Comparison of ENCODE assay signal across 8 cellular contexts in the genomic region with DNA sequence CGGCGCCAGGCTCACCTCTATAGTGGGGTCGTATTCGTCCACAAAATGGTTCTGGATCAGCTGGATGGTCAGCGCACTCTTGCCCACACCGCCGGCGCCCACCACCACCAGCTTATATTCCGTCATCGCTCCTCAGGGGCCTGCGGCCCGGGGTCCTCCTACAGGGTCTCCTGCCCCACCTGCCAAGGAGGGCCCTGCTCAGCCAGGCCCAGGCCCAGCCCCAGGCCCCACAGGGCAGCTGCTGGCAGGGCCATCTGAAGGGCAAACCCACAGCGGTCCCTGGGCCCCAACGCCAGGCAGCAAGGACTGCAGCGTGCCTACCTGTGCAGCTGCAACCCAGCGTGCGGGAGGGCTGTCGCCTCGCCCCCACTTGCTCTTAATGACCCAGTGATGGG. TPM values are rescaled to one million over a fixed set of nuclear protein-coding genes. Genes with fewer than 3 reads are reported as not detected.
DNase-seq lines count a peak whose midpoint lies in the region; TF ChIP-seq lines count a peak whose summit lies in the region.

No MANE protein-coding gene starts in this region.

- no peaks in the 10 kb centered on the region for H4K20me1 ChIP-seq in SU-DHL-6 (ENCODE audit: low read depth, low read length)

- no peaks in the 10 kb centered on the region for H3K9me2 ChIP-seq in SU-DHL-6 (replicated peaks; ENCODE audit: insufficient read depth, low read length)

- H3K4me2 ChIP-seq in SU-DHL-6 (ENCODE audit: low read depth, low read length, poor library complexity, severe bottlenecking) = peak overlapping the region; percentile 71

- peak overlapping the region; percentile 90 for H3K4me3 Mint-ChIP-seq in Calu3 (ENCODE audit: low read depth, unreplicated experiment)

- no peaks in the 10 kb centered on the region for H3K9me3 Mint-ChIP-seq in Calu3 (ENCODE audit: low read depth, unreplicated experiment)

- WGBS in prostate gland = 70% methylated on average over 15 of the region's 19 CpGs

- no peak for TF ChIP-seq POLR2A in prostate gland (IDR thresholded peaks at IDR 0.05)

- peaks cover 7% of the 10 kb centered on the region for H3K4me1 Mint-ChIP-seq in Calu3 (ENCODE audit: low read depth, unreplicated experiment)

- no peak overlapping the region for H2AFZ ChIP-seq in SU-DHL-6 (ENCODE audit: low read depth, low read length, severe bottlenecking)

- no TSS peak for BruUV-seq in Calu3 (replicated peaks; lab: Mats Ljungman, UMichigan)

- peaks cover 23% of the 10 kb centered on the region for H3K4me1 ChIP-seq in prostate gland (replicated peaks)

- DNase-seq in Calu3 (no peak), fibroblast of pulmonary artery (ENCODE audit: low read depth) (no peak), prostate gland (ENCODE audit: low spot score) (no peak), GDM1 (lab: John Stamatoyannopoulos, UW) (no peak), COR-L47 (lab: John Stamatoyannopoulos, UW) (no peak), UCSD-AML1 (lab: John Stamatoyannopoulos, UW; ENCODE audit: unreplicated experiment) (no peak)
- DNase-seq in activated CD4-positive, CD25-positive, alpha-beta regulatory T cell treated with anti-CD3 and anti-CD28 coated beads, Interleukin-2, amount 50 U/mL, for 72 hours = no peak

- intact Hi-C loops in Calu3 (cut with micrococcal nuclease; ENCODE audit: unreplicated experiment) = no loop called here
- intact Hi-C loops in prostate gland (cut with DNase I) = no loop called here

- no peaks in the 10 kb centered on the region for H3K27me3 Mint-ChIP-seq in Calu3 (ENCODE audit: unreplicated experiment)

- H3K9me3 ChIP-seq in SU-DHL-6 (ENCODE audit: insufficient read depth, low read length) (no peaks in the 10 kb centered on the region), prostate gland (no peaks in the 10 kb centered on the region)

- H3K36me3 ChIP-seq in SU-DHL-6 (ENCODE audit: low read length) = no peaks in the 10 kb centered on the region
- peaks cover 4 to 18% of the 10 kb centered on the region in 2 donors for H3K36me3 ChIP-seq in prostate gland

- H3K27ac ChIP-seq in SU-DHL-6 (ENCODE audit: low read depth, low read length) (peak overlapping the region; percentile 63; the same call in 1 of the 2 replicates), prostate gland (peak overlapping the region in 1 of 2 donors; percentile 82)

- peaks cover 11% of the 10 kb centered on the region for H3F3A ChIP-seq in SU-DHL-6 (ENCODE audit: insufficient read depth)

- H3K27me3 ChIP-seq in SU-DHL-6 (ENCODE audit: low read length) (no peaks in the 10 kb centered on the region), prostate gland (replicated peaks; ENCODE audit: insufficient read depth) (no peaks in the 10 kb centered on the region)

- CTCF ChIA-PET in Calu3 (lab: Charles Lee) = interaction anchor here (0.6 kb wide), 1 partner anchor 15 kb away, joined by 3 read pairs; no protein-coding TSS in a partner anchor

- peaks cover 12% of the 10 kb centered on the region for H3K79me2 ChIP-seq in SU-DHL-6 (ENCODE audit: insufficient read depth, low read length)

- peak overlapping the region; percentile 78 for H3K9ac ChIP-seq in SU-DHL-6 (ENCODE audit: low read length)

- H3K4me3 ChIP-seq in SU-DHL-6 (ENCODE audit: insufficient read depth, low read length, poor library complexity, severe bottlenecking) (peak overlapping the region; percentile 73), fibroblast of pulmonary artery (replicated peaks; ENCODE audit: low read depth, low read length) (peak overlapping the region; percentile 72), prostate gland (peak overlapping the region; percentile 76 to 81)

- TF ChIP-seq CTCF in Calu3 (IDR thresholded peaks at IDR 0.05; ENCODE audit: unreplicated experiment) (no peak), SU-DHL-6 (IDR thresholded peaks at IDR 0.05; ENCODE audit: insufficient read depth, low read length, poor library complexity, severe bottlenecking) (no peak), fibroblast of pulmonary artery (IDR thresholded peaks at IDR 0.05; ENCODE audit: low read length, missing control alignments) (no peak), prostate gland (IDR thresholded peaks at IDR 0.05) (no peak)

- H3K36me3 Mint-ChIP-seq in Calu3 (ENCODE audit: insufficient read depth, unreplicated experiment) = peaks cover 56% of the 10 kb centered on the region

- H3K27ac Mint-ChIP-seq in Calu3 (ENCODE audit: unreplicated experiment) = no peak overlapping the region

RNA-seq across cellular contexts. Expression of a gene that starts 1.2 kb away (rescaled TPM):
- total RNA-seq in Calu3 (2022) (42.1 and 47.9 TPM in 2 replicates), prostate gland (10 to 100 TPM; 47.0 to 62.8 TPM)

RNA-seq across cellular contexts. Expression of a gene that starts 3.1 kb away (rescaled TPM):
- total RNA-seq in Calu3 (2022) (2.2 and 2.6 TPM in 2 replicates), prostate gland (1 to 10 TPM; 1.9 to 9.1 TPM)

RNA-seq across cellular contexts. Expression of a gene that starts 26.3 kb away (rescaled TPM):
- total RNA-seq in Calu3 (2022) (7.2 and 7.8 TPM in 2 replicates), prostate gland (10 to 100 TPM in 1 of 2 donors, 1 to 10 TPM in 1; 8.7 to 19.2 TPM)

RNA-seq across cellular contexts. Expression of a gene that starts 26.6 kb away (rescaled TPM):
- 93.3 and 100 TPM in 2 replicates for total RNA-seq in Calu3 (2022)
- 100 to 1,000 TPM in 1 of 2 donors, 10 to 100 TPM in 1; 49.4 to 107 TPM for total RNA-seq in prostate gland

RNA-seq across cellular contexts. Expression of a gene that starts 27.2 kb away (rescaled TPM):
- total RNA-seq in Calu3 (2022) = 103 and 107 TPM in 2 replicates
- total RNA-seq in prostate gland = 100 to 1,000 TPM; 221 to 272 TPM
